In the genomic region with DNA sequence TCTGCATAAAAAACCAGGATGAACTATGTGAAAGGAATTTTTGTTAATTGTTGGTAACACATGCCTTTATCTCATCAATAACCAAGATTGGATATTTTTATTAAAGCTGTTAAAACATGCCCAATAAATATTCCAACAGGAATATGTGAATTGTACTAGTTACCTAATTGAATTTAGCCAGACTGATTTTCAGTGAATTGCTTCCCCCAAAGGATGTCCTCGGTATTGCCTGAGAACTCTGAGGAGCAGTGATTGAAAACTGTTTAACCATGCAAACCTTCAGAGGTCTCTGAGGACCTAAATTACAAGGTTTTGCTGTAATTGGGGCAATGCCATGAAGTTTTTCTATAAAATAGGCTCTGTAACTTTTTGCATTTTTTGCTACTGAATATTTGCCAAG, we compare ENCODE assay signal across 11 cellular contexts.
A peak's percentile ranks its signal among the peaks of the same experiment; 100 is the strongest.
DNase-seq lines count a peak whose midpoint lies in the region; ATAC-seq and TF ChIP-seq lines count a peak whose summit lies in the region.
"Had no signal": no experiment of that assay in that cellular context is flagged by ENCODE, and none has a peak within 500 bp of the region (broad histone marks: within the 10 kb centered on the region; RNA-seq: fewer than 3 reads in every experiment).

No MANE protein-coding gene starts in this region.

- H3K27me3 ChIP-seq in GM06990 (replicated peaks; ENCODE audit: control insufficient read depth, insufficient read depth, low read length): no peaks in the 10 kb centered on the region
- H3K27me3 ChIP-seq in Panc1 (ENCODE audit: control insufficient read depth, insufficient read depth, low read length): no peaks in the 10 kb centered on the region

- H3K4me1 ChIP-seq in Panc1 (ENCODE audit: control insufficient read depth, insufficient read depth, low read length): no peaks in the 10 kb centered on the region

- in situ Hi-C loops in Panc1 (cut with HindIII; ENCODE audit: low pct_unique_long_range_greater_than_20kb, low sequenced_read_pairs): no loop called here

- no peaks in the 10 kb centered on the region for H3K9me3 ChIP-seq in Panc1 (ENCODE audit: control insufficient read depth, insufficient read depth, low read depth, low read length)

- H3K4me3 ChIP-seq in GM06990 (replicated peaks; ENCODE audit: low read depth, low read length) (no peak overlapping the region), Panc1 (ENCODE audit: low read depth in 2 of 2, low read length in 2 of 2) (no peak overlapping the region)

- H3K36me3 ChIP-seq in GM06990 (ENCODE audit: control insufficient read depth, insufficient read depth, low read length) (no peaks in the 10 kb centered on the region; the same call in 1 of the 2 replicates), Panc1 (ENCODE audit: control insufficient read depth, insufficient read depth, low read length) (no peaks in the 10 kb centered on the region; the same call in 1 of the 2 replicates)

- ATAC-seq in Panc1: no peak
- ATAC-seq in GM19328 (IDR thresholded peaks at IDR 0.05; ENCODE audit: unreplicated experiment): no peak
- ATAC-seq: naive thymus-derived CD8-positive, alpha-beta T cell had no signal

- no TSS peak for BruUV-seq in Panc1 (replicated peaks; lab: Mats Ljungman, UMichigan)

- intact Hi-C loops in Panc1 (cut with micrococcal nuclease; ENCODE audit: unreplicated experiment): no loop called here

- POLR2A ChIA-PET in Panc1 (lab: Charles Lee): no interaction called here

- H3K27ac ChIP-seq in 22Rv1 (no peak overlapping the region), Panc1 (ENCODE audit: low read length) (no peak overlapping the region)

- CTCF ChIA-PET in Panc1 (lab: Charles Lee): no interaction called here

- TF ChIP-seq CTCF in 22Rv1 (IDR thresholded peaks at IDR 0.05) (0 out of 2 replicates have a peak, but pooled peaks have one; percentile 10), GM06990 (IDR thresholded peaks at IDR 0.05; ENCODE audit: insufficient read depth, low read length, poor library complexity, severe bottlenecking) (peak; percentile 16), Panc1 (IDR thresholded peaks at IDR 0.05) (peak; percentile 24; the same call in 1 of the 2 replicates)

- DNase-seq in GM06990 (ENCODE audit: extremely low read depth, insufficient read length) (no peak), Panc1 (ENCODE audit: low read depth, low spot score) (no peak), hepatic stellate cell (ENCODE audit: low spot score) (peak; percentile 9), NCI-H748 (lab: John Stamatoyannopoulos, UW; ENCODE audit: unreplicated experiment) (no peak), NCI-H345 treated with DMSO at 0.1 percent for 48 hours (lab: John Stamatoyannopoulos, UW; ENCODE audit: unreplicated experiment) (no peak)
- no peak for DNase-seq in stimulated activated CD4-positive, alpha-beta T cell treated with anti-CD3 and anti-CD28 coated beads, Interleukin-4, amount 100 ng/mL, for 24 hours
- DNase-seq: DMS153; stimulated activated CD8-positive, alpha-beta memory T cell treated with anti-CD3 and anti-CD28 coated beads, Interleukin-4, amount 100 ng/mL, for 48 hours had no signal
